ENCODE assay signal across 21 cellular contexts in the genomic region with DNA sequence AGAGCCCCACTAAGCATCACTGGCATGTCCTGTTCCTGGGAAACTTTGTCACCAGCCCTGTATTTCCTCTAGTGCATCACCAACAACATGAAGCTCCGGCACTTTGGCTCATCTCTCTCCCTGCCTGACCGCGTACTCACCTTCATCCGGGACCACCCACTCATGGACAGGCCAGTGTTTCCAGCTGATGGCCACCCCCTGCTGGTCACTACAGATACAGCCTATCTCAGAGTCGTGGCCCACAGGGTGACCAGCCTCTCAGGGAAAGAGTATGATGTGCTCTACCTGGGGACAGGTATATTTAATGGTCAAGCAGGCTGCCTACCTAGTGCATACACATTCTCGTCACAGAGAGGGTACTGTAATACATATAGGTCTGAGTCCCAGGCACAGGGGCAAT. TPM values are rescaled to one million over a fixed set of nuclear protein-coding genes. Genes with fewer than 3 reads are reported as not detected.
DNase-seq lines count a peak whose midpoint lies in the region; ATAC-seq and TF ChIP-seq lines count a peak whose summit lies in the region.
"Had no signal": no experiment of that assay in that cellular context is flagged by ENCODE, and none has a peak within 500 bp of the region (broad histone marks: within the 10 kb centered on the region; RNA-seq: fewer than 3 reads in every experiment).

No MANE protein-coding gene starts in this region.

- DNase-seq in AG10803 (ENCODE audit: low read depth) (no peak), LNCaP clone FGC (ENCODE audit: low read depth) (no peak), chondrocyte (ENCODE audit: low spot score) (no peak), iPS-NIHi11 (ENCODE audit: low spot score) (peak; percentile 48), DMS 273 (lab: John Stamatoyannopoulos, UW; ENCODE audit: unreplicated experiment) (no peak), NCI-H524 treated with DMSO at 0.1 percent for 48 hours (lab: John Stamatoyannopoulos, UW) (no peak)
- DNase-seq: activated CD4-positive, CD25-positive, alpha-beta regulatory T cell treated with anti-CD3 and anti-CD28 coated beads, Interleukin-2, amount 50 U/mL, for 72 hours; activated CD8-positive, alpha-beta memory T cell treated with anti-CD3 and anti-CD28 coated beads for 24 hours; activated naive CD4-positive, alpha-beta T cell treated with anti-CD3 and anti-CD28 coated beads, Interleukin-2, amount 10 ng/mL, durations not matched to agents 7 days and 5 days; activated T-cell treated with anti-CD3 and anti-CD28 coated beads, Interleukin-2, amount 50 U/mL, for 48 hours; NCI-H1694 treated with DMSO at 0.1 percent for 48 hours; nucleus accumbens; stimulated activated CD4-positive, alpha-beta T cell treated with anti-CD3 and anti-CD28 coated beads, Interleukin-15, amount 100 ng/mL, for 24 hours had no signal

- H3K27me3 Mint-ChIP-seq in chondrocyte (ENCODE audit: low read depth) = no peaks in the 10 kb centered on the region
- H3K27me3 Mint-ChIP-seq: activated naive CD4-positive, alpha-beta T cell treated with anti-CD3 and anti-CD28 coated beads, Interleukin-2, amount 10 ng/mL, durations not matched to agents 7 days and 5 days had no signal

- H3K4me3 Mint-ChIP-seq in chondrocyte (ENCODE audit: unreplicated experiment) = no peak overlapping the region
- H3K4me3 Mint-ChIP-seq: activated naive CD4-positive, alpha-beta T cell treated with anti-CD3 and anti-CD28 coated beads, Interleukin-2, amount 10 ng/mL, durations not matched to agents 7 days and 5 days had no signal

- no peak overlapping the region for H3K4me3 ChIP-seq in AG10803 (ENCODE audit: low read length)
- H3K4me3 ChIP-seq in LNCaP clone FGC (ENCODE audit: low read depth, low read length) = no peak overlapping the region
- H3K4me3 ChIP-seq: ascending aorta, coronary artery, right atrium auricular region, SJSA1 had no signal

- TF ChIP-seq CTCF in AG10803 (conservative IDR thresholded peaks at IDR 0.05; ENCODE audit: low read length) = 0 out of 2 replicates have a peak, but pooled peaks have one; percentile 6
- TF ChIP-seq CTCF in LNCaP clone FGC (IDR thresholded peaks at IDR 0.05; ENCODE audit: control insufficient read depth, extremely low read depth, insufficient read depth) = peak; percentile 24; the same call in 1 of the 2 replicates
- peak; percentile 33 for TF ChIP-seq CTCF in chondrocyte (IDR thresholded peaks at IDR 0.05)

- H3K36me3 Mint-ChIP-seq in chondrocyte (ENCODE audit: low read depth) = peaks cover 29% of the 10 kb centered on the region

- no peak for ATAC-seq in esophagus mucosa
- ATAC-seq in HG03175 (IDR thresholded peaks at IDR 0.05; ENCODE audit: unreplicated experiment) = no peak

- no peak overlapping the region for H3K27ac Mint-ChIP-seq in chondrocyte (ENCODE audit: unreplicated experiment)
- H3K27ac Mint-ChIP-seq: activated naive CD4-positive, alpha-beta T cell treated with anti-CD3 and anti-CD28 coated beads, Interleukin-2, amount 10 ng/mL, durations not matched to agents 7 days and 5 days had no signal

- H3K4me1 Mint-ChIP-seq in chondrocyte (ENCODE audit: low read depth) = peaks cover 4% of the 10 kb centered on the region
- H3K4me1 Mint-ChIP-seq: activated naive CD4-positive, alpha-beta T cell treated with anti-CD3 and anti-CD28 coated beads, Interleukin-2, amount 10 ng/mL, durations not matched to agents 7 days and 5 days had no signal

- no peaks in the 10 kb centered on the region for H3K9me3 Mint-ChIP-seq in chondrocyte (ENCODE audit: low read depth)
- H3K9me3 Mint-ChIP-seq: activated naive CD4-positive, alpha-beta T cell treated with anti-CD3 and anti-CD28 coated beads, Interleukin-2, amount 10 ng/mL, durations not matched to agents 7 days and 5 days had no signal

RNA-seq across cellular contexts. Expression of a gene that starts 21.0 kb away (rescaled TPM):
- total RNA-seq in chondrocyte (14.7 to 17.4 TPM (median 16.7 TPM) in 3 replicates), esophagus mucosa (1.4 TPM)

RNA-seq across cellular contexts. Expression of a gene that starts 27.0 kb away (rescaled TPM):
- total RNA-seq in chondrocyte (0.35 TPM in 1 of 3 replicates, not detected in the others), esophagus mucosa (1.6 TPM)
- total RNA-seq: ascending aorta, endothelial cell of umbilical vein, SJSA1, temporal lobe had no signal
